15 cellular contexts compared by ENCODE assay signal in genomic region chr5:167950126-167950721, GRCh38.
DNase-seq lines count a peak whose midpoint lies in the region; ATAC-seq, FAIRE-seq and TF ChIP-seq lines count a peak whose summit lies in the region.
"Had no signal": no experiment of that assay in that cellular context is flagged by ENCODE, and none has a peak within 500 bp of the region (broad histone marks: within the 10 kb centered on the region; RNA-seq: fewer than 3 reads in every experiment).

No MANE protein-coding gene starts in this region.

- peaks cover 84% of the 10 kb centered on the region for H3K4me1 ChIP-seq in left ventricle myocardium inferior
- peaks cover 26% of the 10 kb centered on the region for H3K4me1 ChIP-seq in keratinocyte (ENCODE audit: control insufficient read depth, extremely low read depth, insufficient read depth, low read length)
- H3K4me1 ChIP-seq: A549 had no signal

- ATAC-seq in Right ventricle myocardium inferior = no peak
- ATAC-seq in activated CD8-positive, alpha-beta T cell treated with anti-CD3 and anti-CD28 coated beads for 36 hours = no peak
- ATAC-seq: A549; gastroesophageal sphincter; natural killer cell treated with Interleukin-12 subunit alpha and Interleukin-12 subunit beta and Interleukin-15 and Interleukin-18, amount 100 ng/mL, for 72 hours had no signal

- CTCF ChIA-PET in activated CD8-positive, alpha-beta T cell treated with anti-CD3 and anti-CD28 coated beads for 36 hours (lab: Charles Lee) = no interaction called here

- H3K9me3 ChIP-seq in left ventricle myocardium inferior (replicated peaks) = peaks cover 4% of the 10 kb centered on the region
- no peaks in the 10 kb centered on the region for H3K9me3 ChIP-seq in keratinocyte (ENCODE audit: control insufficient read depth, low read depth, low read length)
- H3K9me3 ChIP-seq: A549, gastroesophageal sphincter, suprapubic skin had no signal

- dilution Hi-C loops in keratinocyte (cut with MboI; ENCODE audit: extremely low pct_ligation_motif_present, low sequenced_read_pairs) = no loop called here

- POLR2A ChIA-PET in activated CD8-positive, alpha-beta T cell treated with anti-CD3 and anti-CD28 coated beads for 36 hours (lab: Charles Lee) = no interaction called here

- intact Hi-C loops in left ventricle myocardium inferior (cut with micrococcal nuclease) = no loop called here
- intact Hi-C loops in Right ventricle myocardium inferior (cut with DNase I) = no loop called here
- intact Hi-C loops in activated CD8-positive, alpha-beta T cell treated with anti-CD3 and anti-CD28 coated beads for 36 hours (cut with micrococcal nuclease) = no loop called here

- in situ Hi-C loops in astrocyte of the spinal cord (cut with HindIII; ENCODE audit: low sequenced_read_pairs) = no loop called here

- no peaks in the 10 kb centered on the region for H3K9me3 Mint-ChIP-seq in activated CD8-positive, alpha-beta T cell treated with anti-CD3 and anti-CD28 coated beads for 36 hours
- H3K9me3 Mint-ChIP-seq in progenitor cell of endocrine pancreas (ENCODE audit: low read depth) = peaks cover 3% of the 10 kb centered on the region

- H3K4me2 ChIP-seq in keratinocyte (ENCODE audit: control insufficient read depth, extremely low read depth, insufficient read depth, low read depth, low read length) = peak overlapping the region; percentile 67

- no peak overlapping the region for H3K27ac Mint-ChIP-seq in activated CD8-positive, alpha-beta T cell treated with anti-CD3 and anti-CD28 coated beads for 36 hours
- H3K27ac Mint-ChIP-seq in progenitor cell of endocrine pancreas = no peak overlapping the region
- H3K27ac Mint-ChIP-seq: natural killer cell treated with Interleukin-12 subunit alpha and Interleukin-12 subunit beta and Interleukin-15 and Interleukin-18, amount 100 ng/mL, for 72 hours had no signal

- H3K79me2 ChIP-seq in keratinocyte (ENCODE audit: control insufficient read depth, insufficient read depth, low read length) = peaks cover 77% of the 10 kb centered on the region

- no peak overlapping the region for H2AFZ ChIP-seq in keratinocyte (ENCODE audit: control insufficient read depth, low read length)

- no peaks in the 10 kb centered on the region for H3K36me3 Mint-ChIP-seq in activated CD8-positive, alpha-beta T cell treated with anti-CD3 and anti-CD28 coated beads for 36 hours (ENCODE audit: low read depth)
- H3K36me3 Mint-ChIP-seq in progenitor cell of endocrine pancreas (ENCODE audit: insufficient read depth) = no peaks in the 10 kb centered on the region
- H3K36me3 Mint-ChIP-seq: natural killer cell treated with Interleukin-12 subunit alpha and Interleukin-12 subunit beta and Interleukin-15 and Interleukin-18, amount 100 ng/mL, for 72 hours had no signal

- no peaks in the 10 kb centered on the region for H3K9me1 ChIP-seq in keratinocyte (ENCODE audit: control insufficient read depth, extremely low read depth, insufficient read depth, low read length)

- H3K27me3 Mint-ChIP-seq in activated CD8-positive, alpha-beta T cell treated with anti-CD3 and anti-CD28 coated beads for 36 hours = no peaks in the 10 kb centered on the region
- peaks cover 7% of the 10 kb centered on the region for H3K27me3 Mint-ChIP-seq in progenitor cell of endocrine pancreas

- no peak overlapping the region for H3K4me3 Mint-ChIP-seq in activated CD8-positive, alpha-beta T cell treated with anti-CD3 and anti-CD28 coated beads for 36 hours
- no peak overlapping the region for H3K4me3 Mint-ChIP-seq in progenitor cell of endocrine pancreas (ENCODE audit: low read depth)
- H3K4me3 Mint-ChIP-seq: natural killer cell treated with Interleukin-12 subunit alpha and Interleukin-12 subunit beta and Interleukin-15 and Interleukin-18, amount 100 ng/mL, for 72 hours had no signal

- H3K27ac ChIP-seq in left ventricle myocardium inferior (replicated peaks) = peak overlapping the region; percentile 92
- H3K27ac ChIP-seq in keratinocyte (ENCODE audit: control insufficient read depth, insufficient read depth, low read length) = peak overlapping the region; percentile 7
- H3K27ac ChIP-seq: A549, suprapubic skin had no signal

- peaks cover 8% of the 10 kb centered on the region for H3K36me3 ChIP-seq in left ventricle myocardium inferior
- H3K36me3 ChIP-seq in keratinocyte (ENCODE audit: control insufficient read depth in 2 of 2, extremely low read depth in 1 of 2, insufficient read depth in 2 of 2, low read length in 2 of 2) = peaks cover 6 to 18% of the 10 kb centered on the region in 2 experiments
- H3K36me3 ChIP-seq: gastroesophageal sphincter, suprapubic skin had no signal

- no peak for FAIRE-seq in keratinocyte (lab: Jason Lieb, UNC)
- FAIRE-seq: A549, GM12892 had no signal

- TF ChIP-seq CTCF in left ventricle myocardium inferior (IDR thresholded peaks at IDR 0.05; ENCODE audit: borderline replicate concordance) (no peak), astrocyte of the spinal cord (IDR thresholded peaks at IDR 0.05; ENCODE audit: low read depth, low read length) (no peak), keratinocyte (optimal IDR thresholded peaks at IDR 0.05 in 1 of 3, IDR thresholded peaks at IDR 0.05 in 1 of 3, conservative IDR thresholded peaks at IDR 0.05 in 1 of 3; ENCODE audit: extremely low read depth in 1 of 3, insufficient read depth in 2 of 3, low read length in 3 of 3) (no peak), progenitor cell of endocrine pancreas (IDR thresholded peaks at IDR 0.05; ENCODE audit: unreplicated experiment) (no peak)
- TF ChIP-seq CTCF in activated CD8-positive, alpha-beta T cell treated with anti-CD3 and anti-CD28 coated beads for 36 hours (IDR thresholded peaks at IDR 0.05) = no peak

- peaks cover 4% of the 10 kb centered on the region for H4K20me1 ChIP-seq in keratinocyte (ENCODE audit: control insufficient read depth, extremely low read depth, insufficient read depth, low read length)

- H3K4me3 ChIP-seq in left ventricle myocardium inferior (no peak overlapping the region), astrocyte of the spinal cord (ENCODE audit: low read depth, low read length) (no peak overlapping the region), keratinocyte (ENCODE audit: control insufficient read depth in 2 of 3, extremely low read depth in 1 of 3, insufficient read depth in 2 of 3, low read depth in 1 of 3, low read length in 3 of 3) (no peak overlapping the region)
- H3K4me3 ChIP-seq: A549, suprapubic skin had no signal

- H3K4me1 Mint-ChIP-seq in activated CD8-positive, alpha-beta T cell treated with anti-CD3 and anti-CD28 coated beads for 36 hours (ENCODE audit: low read depth) = no peaks in the 10 kb centered on the region
- H3K4me1 Mint-ChIP-seq in progenitor cell of endocrine pancreas (ENCODE audit: low read depth) = peaks cover 18% of the 10 kb centered on the region

- no peaks in the 10 kb centered on the region for H3K27me3 ChIP-seq in left ventricle myocardium inferior (ENCODE audit: low read depth)
- H3K27me3 ChIP-seq in keratinocyte (ENCODE audit: control insufficient read depth, extremely low read depth, insufficient read depth, low read length) = no peaks in the 10 kb centered on the region
- H3K27me3 ChIP-seq: gastroesophageal sphincter, suprapubic skin had no signal

- no peak for DNase-seq in left ventricle myocardium inferior
- no peak for DNase-seq in Right ventricle myocardium inferior (ENCODE audit: missing footprints)
- peak; percentile 60 for DNase-seq in astrocyte of the spinal cord (ENCODE audit: low read depth, low spot score)
- DNase-seq in keratinocyte (ENCODE audit: low read depth, low spot score) = no peak
- no peak for DNase-seq in activated CD8-positive, alpha-beta T cell treated with anti-CD3 and anti-CD28 coated beads for 36 hours
- no peak for DNase-seq in DMS 273 (lab: John Stamatoyannopoulos, UW; ENCODE audit: unreplicated experiment)
- no peak for DNase-seq in activated T-cell treated with anti-CD3 and anti-CD28 coated beads, Interleukin-2, amount 50 U/mL, for 48 hours
- DNase-seq in progenitor cell of endocrine pancreas (ENCODE audit: low spot score, unreplicated experiment) = no peak
- DNase-seq: left cardiac atrium, NCI-H1694 had no signal

- no peak overlapping the region for H3K9ac ChIP-seq in keratinocyte (ENCODE audit: control insufficient read depth, extremely low read depth, insufficient read depth, low read length)
